Comparison of ENCODE assay signal across 8 cellular contexts in genomic region chr3:48556796-48557626, GRCh38. TPM values are rescaled to one million over a fixed set of nuclear protein-coding genes. Genes with fewer than 3 reads are reported as not detected.
DNase-seq lines count a peak whose midpoint lies in the region; ATAC-seq and TF ChIP-seq lines count a peak whose summit lies in the region.

Gene PFKFB4, minus strand, starts transcription at chr3:48556803. Its CDS starts 26 bp downstream, at chr3:48556777.

- H3K36me3 Mint-ChIP-seq in activated naive CD8-positive, alpha-beta T cell treated with anti-CD3 and anti-CD28 coated beads for 36 hours: peaks cover 6% of the 10 kb centered on the region
- no peaks in the 10 kb centered on the region for H3K36me3 Mint-ChIP-seq in glutamatergic neuron (ENCODE audit: unreplicated experiment)

- peak; percentile 3 for TF ChIP-seq CTCF in GM12864 (IDR thresholded peaks at IDR 0.05; ENCODE audit: low read depth, low read length, missing control alignments)
- no peak for TF ChIP-seq CTCF in glutamatergic neuron (IDR thresholded peaks at IDR 0.05; ENCODE audit: partially characterized antibody, unreplicated experiment)
- TF ChIP-seq CTCF in osteoblast (IDR thresholded peaks at IDR 0.05; ENCODE audit: extremely low read depth, low read depth, low read length): no peak
- TF ChIP-seq CTCF in thoracic aorta (IDR thresholded peaks at IDR 0.05): no peak

- ATAC-seq in HG02642 (IDR thresholded peaks at IDR 0.05; ENCODE audit: poor library complexity, unreplicated experiment) (peak; percentile 85), thoracic aorta (ENCODE audit: insufficient number of reproducible peaks, low FRiP score, low read depth) (peak; percentile 91)

- no peaks in the 10 kb centered on the region for H3K9me3 Mint-ChIP-seq in activated naive CD8-positive, alpha-beta T cell treated with anti-CD3 and anti-CD28 coated beads for 36 hours
- H3K9me3 Mint-ChIP-seq in glutamatergic neuron (ENCODE audit: unreplicated experiment): peaks cover 11% of the 10 kb centered on the region

- peak within 1 kb of the TSS; percentile 88 for H3K27ac Mint-ChIP-seq in activated naive CD8-positive, alpha-beta T cell treated with anti-CD3 and anti-CD28 coated beads for 36 hours
- H3K27ac Mint-ChIP-seq in glutamatergic neuron (ENCODE audit: unreplicated experiment): peak within 1 kb of the TSS; percentile 52

- no peaks in the 10 kb centered on the region for H3K9me3 ChIP-seq in osteoblast (ENCODE audit: low read depth, low read length)
- H3K9me3 ChIP-seq in thoracic aorta: no peaks in the 10 kb centered on the region

- DNase-seq in GM12864 (ENCODE audit: low read depth): peak; percentile 98
- DNase-seq in NCI-H1105 (lab: John Stamatoyannopoulos, UW): peak; percentile 92
- peak; percentile 98 for DNase-seq in SKM-1 treated with dmso at 0.1 percent for 144 hours (lab: John Stamatoyannopoulos, UW; ENCODE audit: unreplicated experiment)
- DNase-seq in activated naive CD8-positive, alpha-beta T cell treated with anti-CD3 and anti-CD28 coated beads for 36 hours: peak; percentile 99
- DNase-seq in glutamatergic neuron: peak; percentile 99
- peak; percentile 100 for DNase-seq in osteoblast (ENCODE audit: insufficient read length, low spot score, missing footprints)
- DNase-seq in thoracic aorta (ENCODE audit: low spot score): peak; percentile 97

- peaks cover 4% of the 10 kb centered on the region for H4K20me1 ChIP-seq in osteoblast (ENCODE audit: insufficient read depth, low read length)

- H3K4me2 ChIP-seq in osteoblast (ENCODE audit: insufficient read depth, low read length): peak within 1 kb of the TSS; percentile 94

- H3K36me3 ChIP-seq in osteoblast (ENCODE audit: insufficient read depth, low read length): no peaks in the 10 kb centered on the region
- no peaks in the 10 kb centered on the region for H3K36me3 ChIP-seq in thoracic aorta

- no peaks in the 10 kb centered on the region for H3K27me3 Mint-ChIP-seq in activated naive CD8-positive, alpha-beta T cell treated with anti-CD3 and anti-CD28 coated beads for 36 hours
- peaks cover 16% of the 10 kb centered on the region for H3K27me3 Mint-ChIP-seq in glutamatergic neuron (ENCODE audit: unreplicated experiment)

- H3K4me1 ChIP-seq in osteoblast (ENCODE audit: insufficient read depth, low read length): peaks cover 48% of the 10 kb centered on the region
- peaks cover 28 to 55% of the 10 kb centered on the region in 2 donors for H3K4me1 ChIP-seq in thoracic aorta (ENCODE audit: control insufficient read depth in 1 of 2, low read depth in 2 of 2)

- peaks cover 20% of the 10 kb centered on the region for H3K4me1 Mint-ChIP-seq in activated naive CD8-positive, alpha-beta T cell treated with anti-CD3 and anti-CD28 coated beads for 36 hours
- H3K4me1 Mint-ChIP-seq in glutamatergic neuron (ENCODE audit: low read depth, unreplicated experiment): peaks cover 43% of the 10 kb centered on the region

- peak within 1 kb of the TSS; percentile 85 for H3K4me3 Mint-ChIP-seq in activated naive CD8-positive, alpha-beta T cell treated with anti-CD3 and anti-CD28 coated beads for 36 hours
- H3K4me3 Mint-ChIP-seq in glutamatergic neuron (ENCODE audit: unreplicated experiment): peak within 1 kb of the TSS; percentile 86

- peak within 1 kb of the TSS; percentile 79 for H2AFZ ChIP-seq in osteoblast (ENCODE audit: low read length)

- peak within 1 kb of the TSS; percentile 64 for H3K4me3 ChIP-seq in GM12864 (ENCODE audit: low read depth, low read length)
- H3K4me3 ChIP-seq in osteoblast (ENCODE audit: insufficient read depth, low read length): peak within 1 kb of the TSS; percentile 69
- H3K4me3 ChIP-seq in thoracic aorta: peak within 1 kb of the TSS; percentile 94

- no peaks in the 10 kb centered on the region for H3K27me3 ChIP-seq in osteoblast (ENCODE audit: insufficient read depth, low read length)
- H3K27me3 ChIP-seq in thoracic aorta (replicated peaks; ENCODE audit: insufficient read depth): no peaks in the 10 kb centered on the region

- peaks cover 19% of the 10 kb centered on the region for H3K79me2 ChIP-seq in osteoblast (ENCODE audit: insufficient read depth, low read length)

- H3K27ac ChIP-seq in osteoblast (ENCODE audit: low read depth, low read length) (peak within 1 kb of the TSS; percentile 7), thoracic aorta (peak within 1 kb of the TSS; percentile 37 to 76)

RNA-seq across cellular contexts. Expression of gene PFKFB4, which starts in this region (rescaled TPM):
- 10 to 100 TPM; 33.7 to 36.1 TPM for total RNA-seq in activated naive CD8-positive, alpha-beta T cell treated with anti-CD3 and anti-CD28 coated beads for 36 hours
- 40.3 TPM for total RNA-seq in glutamatergic neuron (ENCODE audit: unreplicated experiment)
- 12.3 and 12.4 TPM in 2 replicates for total RNA-seq in osteoblast
- 1 to 10 TPM; 3.7 to 8.5 TPM for total RNA-seq in thoracic aorta

Comparison
In these comparisons a context has a peak if more than half of its experiments do, and no peak if none do; other contexts are left out.
1. Peak in every context shown above with its lines: DNase-seq, ATAC-seq, H3K4me3 ChIP-seq and H3K27ac ChIP-seq.